Comparison of ENCODE assay signal across 23 cellular contexts in genomic region chr20:15240801-15241200, GRCh38.
"Had no signal": no experiment of that assay in that cellular context is flagged by ENCODE, and none has a peak within 500 bp of the region (broad histone marks: within the 10 kb centered on the region; RNA-seq: fewer than 3 reads in every experiment).

No MANE protein-coding gene starts in this region.

- H3K4me3 ChIP-seq: heart left ventricle, left lung, lung, neural progenitor cell, spleen, upper lobe of right lung had no signal

- H3K9me3 ChIP-seq: heart left ventricle, left lung, spleen, upper lobe of right lung had no signal

- ATAC-seq: activated CD4-positive, alpha-beta T cell treated with anti-CD3 and anti-CD28 coated beads for 36 hours; heart left ventricle; left lung; naive thymus-derived CD8-positive, alpha-beta T cell; upper lobe of right lung had no signal

- H3K36me3 ChIP-seq: brain microvascular endothelial cell, heart left ventricle, left lung, neural progenitor cell, spleen, upper lobe of right lung had no signal

- DNase-seq: activated B cell treated with CpG ODN at 0.5 μM for 24 hours; activated CD4-positive, alpha-beta T cell treated with anti-CD3 and anti-CD28 coated beads for 36 hours; activated CD4-positive, alpha-beta T cell treated with anti-CD3 and anti-CD28 coated beads, Interleukin-2, amount 50 U/mL, for 4 hours; activated CD8-positive, alpha-beta memory T cell treated with anti-CD3 and anti-CD28 coated beads for 24 hours; activated CD8-positive, alpha-beta memory T cell treated with anti-CD3 and anti-CD28 coated beads, Interleukin-2, amount 50 U/mL, for 4 hours; activated naive CD4-positive, alpha-beta T cell treated with anti-CD3 and anti-CD28 coated beads for 36 hours; activated naive CD8-positive, alpha-beta T cell treated with anti-CD3 and anti-CD28 coated beads, Interleukin-2, amount 10 ng/mL, durations not matched to agents 7 days and 5 days; activated T-cell treated with anti-CD3 and anti-CD28 coated beads, Interleukin-2, amount 50 U/mL, for 24 hours; brain microvascular endothelial cell; caudate nucleus; effector memory CD4-positive, alpha-beta T cell; heart left ventricle; kidney; left lung; naive thymus-derived CD8-positive, alpha-beta T cell; retina; spleen; stimulated activated CD4-positive, alpha-beta T cell treated with anti-CD3 and anti-CD28 coated beads, Interleukin-4, amount 100 ng/mL, for 1 hour; stimulated activated naive CD4-positive, alpha-beta T cell treated with Interleukin-2 at 50 U/mL for 16 hours; T1000; upper lobe of right lung had no signal

- H3K4me1 ChIP-seq: heart left ventricle, left lung, neural progenitor cell, spleen, upper lobe of right lung had no signal

- H3K27ac ChIP-seq: brain microvascular endothelial cell, heart left ventricle, left lung, neural progenitor cell, spleen, upper lobe of right lung had no signal

- H3K9ac ChIP-seq: neural progenitor cell had no signal

- H2AFZ ChIP-seq: neural progenitor cell had no signal

- H3K27me3 ChIP-seq: brain microvascular endothelial cell, heart left ventricle, left lung, neural progenitor cell, spleen, upper lobe of right lung had no signal

- H3K4me2 ChIP-seq: neural progenitor cell had no signal

- FAIRE-seq: kidney had no signal
